In the genomic region with DNA sequence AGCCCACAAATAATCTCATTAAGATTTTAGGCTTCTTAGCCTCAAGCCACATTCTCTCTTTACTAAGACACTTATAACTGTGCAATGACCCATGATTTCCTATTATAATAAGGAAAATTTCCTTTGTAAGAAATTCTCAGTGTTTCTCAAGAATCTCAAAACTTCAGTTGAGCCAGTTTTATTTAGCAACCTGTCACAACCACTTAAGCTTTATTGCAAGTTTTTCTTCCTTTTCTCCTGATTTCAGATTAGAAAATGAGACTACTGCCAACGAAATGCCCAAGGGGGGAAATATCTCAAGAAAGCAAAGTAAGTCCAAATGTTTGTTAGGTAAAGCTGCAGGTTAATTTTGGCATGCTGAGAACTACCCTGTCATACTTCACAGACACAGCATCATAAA, we compare ENCODE assay signal across 1 cellular context.
TF ChIP-seq lines count a peak whose summit lies in the region.

No MANE protein-coding gene starts in this region.

TF ChIP-seq in SK-N-SH, 30 proteins besides CTCF, POLR2A, EP300 and RAD21 (continued from another document):
- TF ChIP-seq, protein P1, sequence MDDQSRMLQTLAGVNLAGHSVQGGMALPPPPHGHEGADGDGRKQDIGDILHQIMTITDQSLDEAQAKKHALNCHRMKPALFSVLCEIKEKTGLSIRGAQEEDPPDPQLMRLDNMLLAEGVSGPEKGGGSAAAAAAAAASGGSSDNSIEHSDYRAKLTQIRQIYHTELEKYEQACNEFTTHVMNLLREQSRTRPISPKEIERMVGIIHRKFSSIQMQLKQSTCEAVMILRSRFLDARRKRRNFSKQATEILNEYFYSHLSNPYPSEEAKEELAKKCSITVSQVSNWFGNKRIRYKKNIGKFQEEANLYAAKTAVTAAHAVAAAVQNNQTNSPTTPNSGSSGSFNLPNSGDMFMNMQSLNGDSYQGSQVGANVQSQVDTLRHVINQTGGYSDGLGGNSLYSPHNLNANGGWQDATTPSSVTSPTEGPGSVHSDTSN (IDR thresholded peaks at IDR 0.05): peak; percentile 68
